Comparison of ENCODE assay signal across 16 cellular contexts in genomic region chr17:39781028-39781800, GRCh38. TPM values are rescaled to one million over a fixed set of nuclear protein-coding genes. Genes with fewer than 3 reads are reported as not detected.
DNase-seq lines count a peak whose midpoint lies in the region; ATAC-seq and TF ChIP-seq lines count a peak whose summit lies in the region.
"Had no signal": no experiment of that assay in that cellular context is flagged by ENCODE, and none has a peak within 500 bp of the region (broad histone marks: within the 10 kb centered on the region; RNA-seq: fewer than 3 reads in every experiment).

No MANE protein-coding gene starts in this region.

- no TSS peak for BruUV-seq in OCI-LY7 (replicated peaks; lab: Mats Ljungman, UMichigan)

- H3K36me3 Mint-ChIP-seq in activated naive CD4-positive, alpha-beta T cell treated with anti-CD3 and anti-CD28 coated beads for 36 hours (ENCODE audit: low read depth): peaks cover 36% of the 10 kb centered on the region
- no peaks in the 10 kb centered on the region for H3K36me3 Mint-ChIP-seq in type B pancreatic cell

- no peak for ATAC-seq in GM19395 (IDR thresholded peaks at IDR 0.05; ENCODE audit: unreplicated experiment)
- ATAC-seq in GM18520 (IDR thresholded peaks at IDR 0.05; ENCODE audit: unreplicated experiment): no peak

- peak overlapping the region; percentile 53 for H3K27ac Mint-ChIP-seq in activated naive CD4-positive, alpha-beta T cell treated with anti-CD3 and anti-CD28 coated beads for 36 hours
- H3K27ac Mint-ChIP-seq in type B pancreatic cell: peak overlapping the region; percentile 34

- DNase-seq in activated naive CD4-positive, alpha-beta T cell treated with anti-CD3 and anti-CD28 coated beads for 36 hours: no peak
- DNase-seq in activated naive CD4-positive, alpha-beta T cell (lab: John Stamatoyannopoulos, UW): no peak
- DNase-seq in OCI-LY7 (ENCODE audit: low spot score) (no peak), type B pancreatic cell (ENCODE audit: extremely low spot score, unreplicated experiment) (no peak), stomach (no peak)
- no peak for DNase-seq in effector memory CD4-positive, alpha-beta T cell
- DNase-seq: activated CD4-positive, CD25-positive, alpha-beta regulatory T cell treated with anti-CD3 and anti-CD28 coated beads, Interleukin-2, amount 50 U/mL, for 72 hours; dorsolateral prefrontal cortex; NCI-H1436; NCI-H510A treated with DMSO at 0.1 percent for 48 hours; Peyer's patch had no signal

- POLR2A ChIA-PET in OCI-LY7 (lab: Charles Lee): interaction anchor here (0.6 to 7.5 kb wide), 9 partner anchors 8 to 142 kb away, joined by 3 to 70 read pairs (median 4); partner anchors contain the start of gene IKZF3

- TF ChIP-seq CTCF in OCI-LY7 (conservative IDR thresholded peaks at IDR 0.05; ENCODE audit: low read length) (peak; percentile 29; the same call in 1 of the 2 replicates), type B pancreatic cell (conservative IDR thresholded peaks at IDR 0.05) (no peak), stomach (IDR thresholded peaks at IDR 0.05) (no peak)

- CTCF ChIA-PET in activated naive CD4-positive, alpha-beta T cell treated with anti-CD3 and anti-CD28 coated beads for 36 hours (lab: Charles Lee): interaction anchor here (0.7 to 1.0 kb wide), 2 partner anchors 45 to 160 kb away, joined by 3 read pairs; no protein-coding TSS in a partner anchor
- CTCF ChIA-PET in OCI-LY7 (lab: Charles Lee; ENCODE audit: unreplicated experiment): interaction anchor here (0.9 to 1.3 kb wide), 2 partner anchors 12 to 26 kb away, joined by 3 to 5 read pairs; no protein-coding TSS in a partner anchor

- H3K9me3 ChIP-seq in OCI-LY7 (ENCODE audit: low read length) (no peaks in the 10 kb centered on the region), stomach (no peaks in the 10 kb centered on the region)
- no peaks in the 10 kb centered on the region for H3K9me3 ChIP-seq in effector memory CD4-positive, alpha-beta T cell (ENCODE audit: control insufficient read depth, low read length)
- H3K9me3 ChIP-seq: Peyer's patch, tibial nerve had no signal

- peaks cover 88% of the 10 kb centered on the region for H3K36me3 ChIP-seq in OCI-LY7 (ENCODE audit: insufficient read depth, low read length)
- no peaks in the 10 kb centered on the region for H3K36me3 ChIP-seq in effector memory CD4-positive, alpha-beta T cell (ENCODE audit: control insufficient read depth, insufficient read depth, low read length)
- no peaks in the 10 kb centered on the region for H3K36me3 ChIP-seq in stomach
- H3K36me3 ChIP-seq: Peyer's patch, tibial nerve had no signal

- peaks cover 64% of the 10 kb centered on the region for H3K4me1 Mint-ChIP-seq in activated naive CD4-positive, alpha-beta T cell treated with anti-CD3 and anti-CD28 coated beads for 36 hours (ENCODE audit: low read depth)
- H3K4me1 Mint-ChIP-seq in type B pancreatic cell (ENCODE audit: unreplicated experiment): peaks cover 22% of the 10 kb centered on the region
- H3K4me1 Mint-ChIP-seq: neural crest cell had no signal

- no peaks in the 10 kb centered on the region for H3K9me3 Mint-ChIP-seq in activated naive CD4-positive, alpha-beta T cell treated with anti-CD3 and anti-CD28 coated beads for 36 hours
- H3K9me3 Mint-ChIP-seq in type B pancreatic cell: peaks cover 9% of the 10 kb centered on the region
- H3K9me3 Mint-ChIP-seq: neural crest cell had no signal

- no peak for TF ChIP-seq POLR2A in stomach (IDR thresholded peaks at IDR 0.05)

- no peaks in the 10 kb centered on the region for H3K27me3 ChIP-seq in effector memory CD4-positive, alpha-beta T cell (replicated peaks; ENCODE audit: control insufficient read depth, insufficient read depth, low read length, poor library complexity, severe bottlenecking)
- H3K27me3 ChIP-seq in stomach: peaks cover 0 to 10% (median 0%) of the 10 kb centered on the region in 3 donors
- H3K27me3 ChIP-seq: Peyer's patch had no signal

- H3K27me3 Mint-ChIP-seq in activated naive CD4-positive, alpha-beta T cell treated with anti-CD3 and anti-CD28 coated beads for 36 hours (ENCODE audit: low read depth): no peaks in the 10 kb centered on the region
- H3K27me3 Mint-ChIP-seq in type B pancreatic cell: peaks cover 6% of the 10 kb centered on the region

- H3K4me1 ChIP-seq in OCI-LY7 (ENCODE audit: insufficient read depth, low read length, poor library complexity, severe bottlenecking) (peaks cover 75% of the 10 kb centered on the region), stomach (peaks cover 7 to 22% (median 13%) of the 10 kb centered on the region in 4 donors)
- peaks cover 14% of the 10 kb centered on the region for H3K4me1 ChIP-seq in effector memory CD4-positive, alpha-beta T cell (ENCODE audit: control insufficient read depth, insufficient read depth, low read length, poor library complexity, severe bottlenecking)
- H3K4me1 ChIP-seq: tibial nerve had no signal

- H3K4me3 ChIP-seq in OCI-LY7 (ENCODE audit: low read depth, low read length, poor library complexity, severe bottlenecking): peak overlapping the region; percentile 0
- H3K4me3 ChIP-seq in effector memory CD4-positive, alpha-beta T cell (ENCODE audit: insufficient read depth, low read depth, low read length, poor library complexity, severe bottlenecking): no peak overlapping the region
- no peak overlapping the region for H3K4me3 ChIP-seq in stomach
- H3K4me3 ChIP-seq: dorsolateral prefrontal cortex, Peyer's patch, tibial nerve had no signal

- WGBS in stomach, 5 donors: 42 to 48% (median 44%) methylated on average over 6 of the region's 6 CpGs

- peaks cover 74% of the 10 kb centered on the region for H3K79me2 ChIP-seq in OCI-LY7 (ENCODE audit: insufficient read depth, low read depth, low read length)

- intact Hi-C loops in activated naive CD4-positive, alpha-beta T cell treated with anti-CD3 and anti-CD28 coated beads for 36 hours (cut with micrococcal nuclease): no loop called here
- intact Hi-C loops in OCI-LY7 (cut with micrococcal nuclease; ENCODE audit: unreplicated experiment): no loop called here
- intact Hi-C loops in stomach (cut with DNase I; ENCODE audit: low total_unique reads): no loop called here

- no peaks in the 10 kb centered on the region for H3K9me2 ChIP-seq in OCI-LY7 (ENCODE audit: insufficient read depth, low read length)

- TF ChIP-seq EP300 in stomach (IDR thresholded peaks at IDR 0.05): no peak

- H4K20me1 ChIP-seq in OCI-LY7 (ENCODE audit: insufficient read depth, low read length): no peaks in the 10 kb centered on the region

- H3K4me2 ChIP-seq in OCI-LY7 (ENCODE audit: low read length): peak overlapping the region; percentile 60

- H3K27ac ChIP-seq in OCI-LY7 (ENCODE audit: low read depth, low read length, poor library complexity, severe bottlenecking) (peak overlapping the region; percentile 94), stomach (peak overlapping the region in 1 of 5 donors; percentile 17)
- H3K27ac ChIP-seq in effector memory CD4-positive, alpha-beta T cell (ENCODE audit: insufficient read depth, low read length, poor library complexity, severe bottlenecking): peak overlapping the region; percentile 77
- H3K27ac ChIP-seq: dorsolateral prefrontal cortex, tibial nerve had no signal

- H3K4me3 Mint-ChIP-seq in activated naive CD4-positive, alpha-beta T cell treated with anti-CD3 and anti-CD28 coated beads for 36 hours: no peak overlapping the region
- no peak overlapping the region for H3K4me3 Mint-ChIP-seq in type B pancreatic cell
- H3K4me3 Mint-ChIP-seq: neural crest cell had no signal

- H2AFZ ChIP-seq in OCI-LY7 (ENCODE audit: low read length): no peak overlapping the region

RNA-seq across cellular contexts. Expression of gene GRB7, which starts 43.5 kb away (rescaled TPM):
- total RNA-seq in activated naive CD4-positive, alpha-beta T cell treated with anti-CD3 and anti-CD28 coated beads for 36 hours: 1 to 10 TPM; 2.0 to 2.1 TPM
- total RNA-seq in OCI-LY7 (2014; rRNA removed; shearing (Covaris generic)): 0.25 and 0.31 TPM in 2 replicates
- total RNA-seq in OCI-LY7 (2022) (not detected in 2 replicates), type B pancreatic cell (ENCODE audit: low replicate concordance) (31.8 and 73.9 TPM in 2 replicates), stomach (10 to 100 TPM in 3 of 5 donors, 1 to 10 TPM in 2; 2.3 to 43.9 (median 31.2) TPM)
- 10 to 100 TPM in 2 of 3 donors, 1 to 10 TPM in 1; 9.5 to 34.7 (median 14.7) TPM for polyA plus RNA-seq in stomach
- total RNA-seq: H4, neural crest cell had no signal

RNA-seq across cellular contexts. Expression of gene MIEN1, which starts 50.9 kb away (rescaled TPM):
- total RNA-seq in activated naive CD4-positive, alpha-beta T cell treated with anti-CD3 and anti-CD28 coated beads for 36 hours: 10 to 100 TPM; 35.2 to 36.5 TPM
- total RNA-seq in OCI-LY7 (2014; rRNA removed; shearing (Covaris generic)): 77.3 and 89.9 TPM in 2 replicates
- 55.4 and 59.4 TPM in 2 replicates for total RNA-seq in OCI-LY7 (2022)
- total RNA-seq in type B pancreatic cell (ENCODE audit: low replicate concordance): 39.8 and 67.2 TPM in 2 replicates
- total RNA-seq in stomach: 100 to 1,000 TPM in 2 of 5 donors, 10 to 100 TPM in 2, 1 to 10 TPM in 1; 9.3 to 312 (median 25.9) TPM
- 100 to 1,000 TPM; 106 to 134 (median 132) TPM for polyA plus RNA-seq in stomach
